In genomic region chr4:997375-998071, GRCh38 we compare ENCODE assay signal across 9 cellular contexts. TPM values are rescaled to one million over a fixed set of nuclear protein-coding genes. Genes with fewer than 3 reads are reported as not detected.
DNase-seq lines count a peak whose midpoint lies in the region; ATAC-seq and TF ChIP-seq lines count a peak whose summit lies in the region.
"Had no signal": no experiment of that assay in that cellular context is flagged by ENCODE, and none has a peak within 500 bp of the region (broad histone marks: within the 10 kb centered on the region; RNA-seq: fewer than 3 reads in every experiment).

No MANE protein-coding gene starts in this region.

- peaks cover 12 to 40% (median 31%) of the 10 kb centered on the region in 4 donors for H3K4me1 ChIP-seq in transverse colon
- no peaks in the 10 kb centered on the region for H3K4me1 ChIP-seq in OCI-LY7 (ENCODE audit: insufficient read depth, low read length, poor library complexity, severe bottlenecking)

- H3K9me3 ChIP-seq in transverse colon (no peaks in the 10 kb centered on the region), OCI-LY7 (ENCODE audit: low read length) (no peaks in the 10 kb centered on the region)

- H3K9me3 Mint-ChIP-seq in activated naive CD4-positive, alpha-beta T cell treated with anti-CD3 and anti-CD28 coated beads, Interleukin-2, amount 50 U/mL, for 72 hours, result no peaks in the 10 kb centered on the region

- no TSS peak for BruUV-seq in OCI-LY7 (replicated peaks; lab: Mats Ljungman, UMichigan)

- ATAC-seq in activated naive CD4-positive, alpha-beta T cell treated with anti-CD3 and anti-CD28 coated beads, Interleukin-2, amount 50 U/mL, for 72 hours, result peak; percentile 23 to 27
- ATAC-seq in GM19452 (IDR thresholded peaks at IDR 0.05; ENCODE audit: unreplicated experiment), result no peak
- ATAC-seq: left lobe of liver had no signal

- POLR2A ChIA-PET in OCI-LY7 (lab: Charles Lee), result no interaction called here

- no peak for TF ChIP-seq POLR2A in transverse colon (IDR thresholded peaks at IDR 0.05)

- in situ Hi-C loops in transverse colon (cut with MboI; ENCODE audit: low pct_ligation_motif_present in 1 of 4, low pct_unique_long_range_greater_than_20kb in 1 of 4, low sequenced_read_pairs in 3 of 4), result no loop called here

- DNase-seq in activated naive CD4-positive, alpha-beta T cell treated with anti-CD3 and anti-CD28 coated beads, Interleukin-2, amount 50 U/mL, for 72 hours (ENCODE audit: low spot score in 2 of 2), result no peak
- no peak for DNase-seq in activated naive CD4-positive, alpha-beta T cell treated with Interleukin-2 at 50 U/mL for 16 hours
- DNase-seq in dorsolateral prefrontal cortex (peak in 2 of 10 donors; percentile 46 to 61), medulla oblongata (ENCODE audit: extremely low spot score) (peak; percentile 71), transverse colon (no peak), activated gamma-delta T cell (lab: John Stamatoyannopoulos, UW) (no peak), OCI-LY7 (ENCODE audit: low spot score) (no peak)

- H2AFZ ChIP-seq in OCI-LY7 (ENCODE audit: low read length), result no peak overlapping the region

- no peak overlapping the region for H3K4me2 ChIP-seq in OCI-LY7 (ENCODE audit: low read length)

- TF ChIP-seq CTCF in dorsolateral prefrontal cortex (IDR thresholded peaks at IDR 0.05 in 54 of 56, conservative IDR thresholded peaks at IDR 0.05 in 2 of 56; ENCODE audit: low read depth in 1 of 56, partially characterized antibody in 56 of 56) (no peak), transverse colon (IDR thresholded peaks at IDR 0.05) (no peak), OCI-LY7 (conservative IDR thresholded peaks at IDR 0.05; ENCODE audit: low read length) (no peak)

- no peaks in the 10 kb centered on the region for H3K79me2 ChIP-seq in OCI-LY7 (ENCODE audit: insufficient read depth, low read depth, low read length)

- H3K4me3 ChIP-seq in dorsolateral prefrontal cortex, result peak overlapping the region; percentile 31 to 71 (median 56)
- H3K4me3 ChIP-seq in transverse colon, result peak overlapping the region in 3 of 4 donors; percentile 5 to 45 (median 9)
- H3K4me3 ChIP-seq in OCI-LY7 (ENCODE audit: low read depth, low read length, poor library complexity, severe bottlenecking), result no peak overlapping the region

- no peak overlapping the region for H3K27ac Mint-ChIP-seq in activated naive CD4-positive, alpha-beta T cell treated with anti-CD3 and anti-CD28 coated beads, Interleukin-2, amount 50 U/mL, for 72 hours

- H3K36me3 Mint-ChIP-seq in activated naive CD4-positive, alpha-beta T cell treated with anti-CD3 and anti-CD28 coated beads, Interleukin-2, amount 50 U/mL, for 72 hours, result no peaks in the 10 kb centered on the region

- CTCF ChIA-PET in OCI-LY7 (lab: Charles Lee; ENCODE audit: unreplicated experiment), result no interaction called here

- H3K27ac ChIP-seq in dorsolateral prefrontal cortex, result peak overlapping the region in 7 of 59 donors; percentile 43 to 77 (median 53)
- H3K27ac ChIP-seq in transverse colon, result no peak overlapping the region
- H3K27ac ChIP-seq in OCI-LY7 (ENCODE audit: low read depth, low read length, poor library complexity, severe bottlenecking), result no peak overlapping the region

- H3K36me3 ChIP-seq in transverse colon (no peaks in the 10 kb centered on the region), OCI-LY7 (ENCODE audit: insufficient read depth, low read length) (no peaks in the 10 kb centered on the region)

- no peaks in the 10 kb centered on the region for H4K20me1 ChIP-seq in OCI-LY7 (ENCODE audit: insufficient read depth, low read length)

- intact Hi-C loops in dorsolateral prefrontal cortex (cut with DNase I) (no loop called here), transverse colon (cut with DNase I; ENCODE audit: low total_unique reads) (no loop called here), OCI-LY7 (cut with micrococcal nuclease; ENCODE audit: unreplicated experiment) (no loop called here)

- no peaks in the 10 kb centered on the region for H3K9me2 ChIP-seq in OCI-LY7 (ENCODE audit: insufficient read depth, low read length)

- 13% methylated on average over 10 of the region's 68 CpGs; no CpG with 5 or more reads in 1 of the 2 donors for WGBS in transverse colon (ENCODE audit: low coverage in 1 of 2), 2 donors

- TF ChIP-seq EP300 in transverse colon (IDR thresholded peaks at IDR 0.05; ENCODE audit: low read depth), result no peak

- peaks cover 0 to 21% (median 8%) of the 10 kb centered on the region in 45 donors for H3K27me3 ChIP-seq in dorsolateral prefrontal cortex
- H3K27me3 ChIP-seq in transverse colon, result peaks cover 61% of the 10 kb centered on the region

RNA-seq across cellular contexts. Expression of gene SLC26A1, which starts 4.3 kb away (rescaled TPM):
- total RNA-seq in activated naive CD4-positive, alpha-beta T cell treated with anti-CD3 and anti-CD28 coated beads, Interleukin-2, amount 50 U/mL, for 72 hours, result not detected
- total RNA-seq in dorsolateral prefrontal cortex (1 to 10 TPM in 104 of 120 experiments, under 1 TPM in 16; 0.53 to 4.6 (median 1.6) TPM), transverse colon (1 to 10 TPM; 1.7 to 4.1 (median 2.8) TPM), OCI-LY7 (2022) (0.30 TPM in 1 of 2 replicates, not detected in the other)
- total RNA-seq in OCI-LY7 (2014; rRNA removed; shearing (Covaris generic)), result not detected in 2 replicates

RNA-seq across cellular contexts. Expression of gene IDUA, which starts 10.7 kb away (rescaled TPM):
- 10 to 100 TPM in 1 of 2 donors, 1 to 10 TPM in 1; 8.5 to 23.3 TPM for total RNA-seq in activated naive CD4-positive, alpha-beta T cell treated with anti-CD3 and anti-CD28 coated beads, Interleukin-2, amount 50 U/mL, for 72 hours
- total RNA-seq in dorsolateral prefrontal cortex (10 to 100 TPM; 25.5 to 80.1 (median 43.3) TPM), transverse colon (10 to 100 TPM; 25.9 to 78.6 (median 40.4) TPM), OCI-LY7 (2022) (10.4 and 12.3 TPM in 2 replicates)
- 9.3 and 15.7 TPM in 2 replicates for total RNA-seq in OCI-LY7 (2014; rRNA removed; shearing (Covaris generic))

RNA-seq across cellular contexts. Expression of gene FGFRL1, which starts 13.9 kb away (rescaled TPM):
- total RNA-seq in activated naive CD4-positive, alpha-beta T cell treated with anti-CD3 and anti-CD28 coated beads, Interleukin-2, amount 50 U/mL, for 72 hours, result 10 to 100 TPM; 10.3 to 27.6 TPM
- total RNA-seq in dorsolateral prefrontal cortex (100 to 1,000 TPM in 1 of 120 experiments, 10 to 100 TPM in 119; 18.7 to 109 (median 38.4) TPM), transverse colon (10 to 100 TPM; 11.7 to 15.9 (median 14.2) TPM), OCI-LY7 (2022) (2.7 and 3.1 TPM in 2 replicates)
- total RNA-seq in OCI-LY7 (2014; rRNA removed; shearing (Covaris generic)), result 1.4 and 1.8 TPM in 2 replicates

RNA-seq across cellular contexts. Expression of gene DGKQ, which starts 24.2 kb away (rescaled TPM):
- total RNA-seq in activated naive CD4-positive, alpha-beta T cell treated with anti-CD3 and anti-CD28 coated beads, Interleukin-2, amount 50 U/mL, for 72 hours, result 1 to 10 TPM; 7.8 to 7.9 TPM
- 10 to 100 TPM; 13.3 to 31.8 (median 23.2) TPM for total RNA-seq in dorsolateral prefrontal cortex
- 100 to 1,000 TPM in 2 of 4 donors, 10 to 100 TPM in 2; 51.8 to 147 (median 86.0) TPM for total RNA-seq in transverse colon
- 8.6 and 11.3 TPM in 2 replicates for total RNA-seq in OCI-LY7 (2014; rRNA removed; shearing (Covaris generic))
- 13.0 and 15.2 TPM in 2 replicates for total RNA-seq in OCI-LY7 (2022)
